Comparison of ENCODE assay signal across 8 cellular contexts in the genomic region with DNA sequence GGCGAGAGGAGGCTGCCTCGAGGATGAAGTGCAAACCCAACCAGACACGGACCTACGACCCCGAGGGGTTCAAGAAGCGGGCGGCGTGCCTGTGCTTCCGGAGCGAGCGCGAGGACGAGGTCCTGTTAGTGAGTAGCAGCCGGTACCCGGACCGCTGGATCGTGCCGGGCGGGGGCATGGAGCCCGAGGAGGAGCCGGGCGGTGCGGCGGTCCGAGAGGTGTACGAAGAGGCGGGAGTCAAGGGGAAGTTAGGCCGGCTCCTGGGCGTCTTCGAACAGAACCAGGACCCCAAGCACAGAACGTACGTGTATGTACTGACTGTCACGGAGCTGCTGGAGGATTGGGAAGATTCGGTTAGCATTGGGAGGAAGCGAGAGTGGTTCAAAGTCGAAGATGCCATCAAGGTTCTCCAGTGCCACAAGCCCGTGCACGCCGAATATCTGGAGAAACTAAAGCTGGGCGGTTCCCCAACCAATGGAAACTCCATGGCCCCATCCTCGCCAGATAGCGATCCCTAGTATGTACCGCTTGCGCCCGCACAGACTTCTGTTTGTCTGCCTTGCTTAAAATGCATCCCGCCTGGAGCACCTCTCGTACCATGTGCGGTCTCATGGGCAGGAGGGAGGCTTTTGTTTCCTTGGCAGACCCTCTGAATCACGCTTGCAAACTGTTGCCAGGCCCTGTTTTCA. TPM values are rescaled to one million over a fixed set of nuclear protein-coding genes. Genes with fewer than 3 reads are reported as not detected.
DNase-seq lines count a peak whose midpoint lies in the region; ATAC-seq, FAIRE-seq and TF ChIP-seq lines count a peak whose summit lies in the region.
"Not testable (repeated sequence)": the region's sequence is repeated elsewhere in the genome, so short reads cannot be mapped to it uniquely, and the experiment has no call there.

No MANE protein-coding gene starts in this region.

- not testable (repeated sequence) for H2AFZ ChIP-seq in keratinocyte (ENCODE audit: control insufficient read depth, low read length)

- POLR2A ChIA-PET in activated B cell treated with CpG ODN at 0.5 μM for 24 hours (lab: Charles Lee), result not testable (repeated sequence)

- FAIRE-seq in keratinocyte (lab: Jason Lieb, UNC), result not testable (repeated sequence)

- not testable (repeated sequence) for H3K79me2 ChIP-seq in keratinocyte (ENCODE audit: control insufficient read depth, insufficient read depth, low read length)

- CTCF ChIA-PET in activated B cell treated with CpG ODN at 0.5 μM for 24 hours (lab: Charles Lee), result not testable (repeated sequence)

- H3K27ac Mint-ChIP-seq in activated B cell treated with CpG ODN at 0.5 μM for 24 hours, result not testable (repeated sequence)

- ATAC-seq in activated B cell treated with CpG ODN at 0.5 μM for 24 hours (ENCODE audit: low read depth), result peak; percentile 16

- H3K4me3 Mint-ChIP-seq in activated B cell treated with CpG ODN at 0.5 μM for 24 hours, result peak overlapping the region; percentile 88

- not testable (repeated sequence) for H3K27me3 Mint-ChIP-seq in activated B cell treated with CpG ODN at 0.5 μM for 24 hours

- not testable (repeated sequence) for TF ChIP-seq EP300 in ovary (IDR thresholded peaks at IDR 0.05)

- DNase-seq in HFF-Myc (ENCODE audit: extremely low read depth, low read depth); activated B cell treated with CpG ODN at 0.5 μM for 24 hours; astrocyte of the cerebellum (ENCODE audit: low read depth); esophagus squamous epithelium (lab: John Stamatoyannopoulos, UW); keratinocyte (ENCODE audit: low read depth, low spot score): not testable (repeated sequence)
- peak in 1 of 5 donors; percentile 20 for DNase-seq in ovary

- intact Hi-C loops in activated B cell treated with CpG ODN at 0.5 μM for 24 hours (cut with micrococcal nuclease), result loop anchor here (5.0 to 10.0 kb wide), 2 partner anchors 64 to 932 kb away; no protein-coding TSS in a partner anchor
- intact Hi-C loops in esophagus squamous epithelium (cut with DNase I); ovary (cut with DNase I): not testable (repeated sequence)

- 44% methylated on average over 9 of the region's 49 CpGs; no CpG with 5 or more reads in 1 of the 2 donors for WGBS in esophagus squamous epithelium, 2 donors
- WGBS in ovary, 3 donors, result 30 to 44% (median 37%) methylated on average over 43 to 48 of the region's 49 CpGs

- H3K9me1 ChIP-seq in keratinocyte (ENCODE audit: control insufficient read depth, extremely low read depth, insufficient read depth, low read length), result not testable (repeated sequence)

- not testable (repeated sequence) for H3K4me1 Mint-ChIP-seq in activated B cell treated with CpG ODN at 0.5 μM for 24 hours

- H3K27me3 ChIP-seq in BLaER1, result peaks cover 76% of the 10 kb centered on the region
- H3K27me3 ChIP-seq in esophagus squamous epithelium; keratinocyte (ENCODE audit: control insufficient read depth, extremely low read depth, insufficient read depth, low read length); ovary: not testable (repeated sequence)
- peaks cover 2 to 16% (median 5%) of the 10 kb centered on the region in 5 donors for H3K27me3 ChIP-seq in subcutaneous abdominal adipose tissue (ENCODE audit: control insufficient read depth in 5 of 5, insufficient read depth in 4 of 5, low read length in 5 of 5)

- H3K4me2 ChIP-seq in BLaER1, result not testable (repeated sequence)
- peak overlapping the region; percentile 27 for H3K4me2 ChIP-seq in keratinocyte (ENCODE audit: control insufficient read depth, extremely low read depth, insufficient read depth, low read depth, low read length)

- H3K4me1 ChIP-seq in BLaER1; esophagus squamous epithelium; keratinocyte (ENCODE audit: control insufficient read depth, extremely low read depth, insufficient read depth, low read length); ovary (ENCODE audit: insufficient read depth); subcutaneous abdominal adipose tissue (ENCODE audit: control insufficient read depth in 5 of 5, insufficient read depth in 5 of 5, low read length in 5 of 5): not testable (repeated sequence)

- not testable (repeated sequence) for H3K9ac ChIP-seq in BLaER1; keratinocyte (ENCODE audit: control insufficient read depth, extremely low read depth, insufficient read depth, low read length); subcutaneous abdominal adipose tissue (ENCODE audit: low read length in 5 of 5)

- H3K9me3 ChIP-seq in BLaER1; esophagus squamous epithelium; keratinocyte (ENCODE audit: control insufficient read depth, low read depth, low read length); ovary; subcutaneous abdominal adipose tissue (ENCODE audit: control insufficient read depth in 5 of 5, low read length in 5 of 5): not testable (repeated sequence)

- dilution Hi-C loops in keratinocyte (cut with MboI; ENCODE audit: extremely low pct_ligation_motif_present, low sequenced_read_pairs), result not testable (repeated sequence)

- not testable (repeated sequence) for TF ChIP-seq CTCF in HFF-Myc (IDR thresholded peaks at IDR 0.05; ENCODE audit: low read depth, low read length, missing control alignments); activated B cell treated with CpG ODN at 0.5 μM for 24 hours (IDR thresholded peaks at IDR 0.05); astrocyte of the cerebellum (IDR thresholded peaks at IDR 0.05; ENCODE audit: low read depth, low read length, missing control alignments); esophagus squamous epithelium (IDR thresholded peaks at IDR 0.05); keratinocyte (optimal IDR thresholded peaks at IDR 0.05 in 1 of 3, IDR thresholded peaks at IDR 0.05 in 1 of 3, conservative IDR thresholded peaks at IDR 0.05 in 1 of 3; ENCODE audit: extremely low read depth in 1 of 3, insufficient read depth in 2 of 3, low read length in 3 of 3); ovary (IDR thresholded peaks at IDR 0.05)

- H4K20me1 ChIP-seq in BLaER1; keratinocyte (ENCODE audit: control insufficient read depth, extremely low read depth, insufficient read depth, low read length): not testable (repeated sequence)

- in situ Hi-C loops in astrocyte of the cerebellum (cut with HindIII; ENCODE audit: low sequenced_read_pairs), result not testable (repeated sequence)

- not testable (repeated sequence) for H3K36me3 ChIP-seq in BLaER1; esophagus squamous epithelium; keratinocyte (ENCODE audit: control insufficient read depth in 2 of 2, extremely low read depth in 1 of 2, insufficient read depth in 2 of 2, low read length in 2 of 2); ovary; subcutaneous abdominal adipose tissue (ENCODE audit: control insufficient read depth in 5 of 5, insufficient read depth in 5 of 5, low read length in 5 of 5)

- 0 out of 2 replicates have a peak overlapping the region, but pooled peaks have one; percentile 39 for H3K4me3 ChIP-seq in BLaER1
- peak overlapping the region; percentile 38 for H3K4me3 ChIP-seq in HFF-Myc (replicated peaks; ENCODE audit: low read depth, low read length)
- peak overlapping the region; percentile 46 for H3K4me3 ChIP-seq in astrocyte of the cerebellum (ENCODE audit: low read depth, low read length)
- H3K4me3 ChIP-seq in esophagus squamous epithelium, result peak overlapping the region; percentile 17 to 62 (median 45)
- peak overlapping the region in 1 of 3 experiments; percentile 28 for H3K4me3 ChIP-seq in keratinocyte (ENCODE audit: control insufficient read depth in 2 of 3, extremely low read depth in 1 of 3, insufficient read depth in 2 of 3, low read depth in 1 of 3, low read length in 3 of 3)
- peak overlapping the region; percentile 37 for H3K4me3 ChIP-seq in ovary
- peak overlapping the region in 4 of 5 donors; percentile 33 to 53 (median 42) for H3K4me3 ChIP-seq in subcutaneous abdominal adipose tissue (ENCODE audit: low read depth in 1 of 5, low read length in 5 of 5)

- H3K9me3 Mint-ChIP-seq in activated B cell treated with CpG ODN at 0.5 μM for 24 hours, result not testable (repeated sequence)

- H3K36me3 Mint-ChIP-seq in activated B cell treated with CpG ODN at 0.5 μM for 24 hours (ENCODE audit: low read depth), result not testable (repeated sequence)

- not testable (repeated sequence) for TF ChIP-seq POLR2A in esophagus squamous epithelium (IDR thresholded peaks at IDR 0.05); ovary (IDR thresholded peaks at IDR 0.05)

- not testable (repeated sequence) for H3K27ac ChIP-seq in BLaER1; keratinocyte (ENCODE audit: control insufficient read depth, insufficient read depth, low read length); ovary; subcutaneous abdominal adipose tissue (ENCODE audit: low read depth, low read length)
- peak overlapping the region in 1 of 4 donors; percentile 6 for H3K27ac ChIP-seq in esophagus squamous epithelium

RNA-seq across cellular contexts. Expression of a gene that starts 0.5 kb away (rescaled TPM):
- total RNA-seq in activated B cell treated with CpG ODN at 0.5 μM for 24 hours (0.27 and 0.31 TPM in 2 replicates), esophagus squamous epithelium (1 to 10 TPM in 1 of 4 donors, under 1 TPM in 2, not detected in 1; 0.18 to 1.4 (median 0.95) TPM), ovary (10 to 100 TPM; 11.8 to 48.0 (median 19.9) TPM)
- polyA plus RNA-seq in keratinocyte (0.24 to 0.41 TPM (median 0.26 TPM) in 3 replicates), ovary (10 to 100 TPM; 13.9 to 17.1 TPM)
- polyA plus RNA-seq in keratinocyte (2011; ENCODE audit: low read depth), result not detected
- 0.47 and 0.57 TPM in 2 replicates for polyA plus RNA-seq in keratinocyte (2011; cell fraction: cytosol; rRNA removed)
- 0.22 and 0.28 TPM in 2 replicates for polyA plus RNA-seq in keratinocyte (2011; cell fraction: nucleus; rRNA removed)
- 0.42 TPM in 1 of 2 replicates, not detected in the other for polyA plus RNA-seq in keratinocyte (2012; ENCODE audit: low replicate concordance)
- 0.10 to 0.13 TPM in 2 of 3 replicates, not detected in the other for polyA minus RNA-seq in keratinocyte
- not detected for polyA minus RNA-seq in keratinocyte (2011; cell fraction: cytosol; rRNA and poly(A)+ RNA removed)
- polyA minus RNA-seq in keratinocyte (2011; cell fraction: nucleus; rRNA and poly(A)+ RNA removed), result not detected in 2 replicates
